1 cellular context compared by ENCODE assay signal in the genomic region with DNA sequence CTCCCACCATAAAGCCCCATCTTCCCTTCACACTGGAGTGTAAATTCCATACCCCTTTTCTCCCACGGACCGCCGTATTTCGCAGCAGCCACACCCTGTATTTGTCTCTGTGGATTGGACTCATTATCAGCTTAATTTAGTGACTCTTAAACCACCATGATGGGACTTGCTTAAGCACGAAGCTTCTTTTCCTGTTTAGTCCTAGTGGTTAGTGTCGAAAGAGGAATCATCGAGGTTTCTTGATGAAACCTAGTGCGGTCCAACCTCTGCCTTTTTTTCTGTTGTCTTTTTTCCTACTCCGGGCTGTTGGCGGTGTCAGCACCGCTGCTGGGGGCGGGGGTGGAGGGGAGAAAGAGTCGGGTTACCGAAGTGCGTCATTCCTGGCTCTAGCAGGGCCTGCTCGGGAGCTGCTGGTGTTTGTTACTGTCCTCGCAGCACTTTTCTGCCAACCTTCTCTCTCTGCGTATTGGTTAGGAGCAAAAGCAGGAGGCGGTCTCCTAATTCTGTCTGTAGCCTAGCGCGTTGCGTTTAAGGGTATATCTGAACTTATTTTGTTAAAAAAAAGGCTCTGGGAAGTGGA.
TF ChIP-seq lines count a peak whose summit lies in the region.

No MANE protein-coding gene starts in this region.

TF ChIP-seq in GM12878, 131 proteins besides CTCF, POLR2A, EP300 and RAD21 (continued from another document and continues in another):
- TF ChIP-seq ETV6 (conservative IDR thresholded peaks at IDR 0.05 in 1 of 2, IDR thresholded peaks at IDR 0.05 in 1 of 2; ENCODE audit: borderline replicate concordance in 1 of 2, low read depth in 1 of 2) (peak in 1 of 2 experiments; percentile 30; a peak in 1 of 4 replicates), BCL11A (IDR thresholded peaks at IDR 0.05; ENCODE audit: low read depth, low read length) (0 out of 2 replicates have a peak, but pooled peaks have one; percentile 33), YBX1 (IDR thresholded peaks at IDR 0.05) (no peak), NFYA (IDR thresholded peaks at IDR 0.05; ENCODE audit: borderline replicate concordance, low read depth, low read length) (no peak), YY1 (IDR thresholded peaks at IDR 0.05; ENCODE audit: low read depth, low read length) (no peak; the same call in 1 of the 2 replicates), CHD1 (IDR thresholded peaks at IDR 0.05; ENCODE audit: low read depth, low read length) (no peak), MEF2B (IDR thresholded peaks at IDR 0.05; ENCODE audit: partially characterized antibody, poor library complexity, severe bottlenecking) (no peak), MEF2A (IDR thresholded peaks at IDR 0.05; ENCODE audit: insufficient read depth, low read depth, low read length) (0 out of 2 replicates have a peak, but pooled peaks have one; percentile 51), PAX5 (IDR thresholded peaks at IDR 0.05; ENCODE audit: borderline replicate concordance, low read depth, low read length) (peak; percentile 28; the same call in 1 of the 2 replicates), FOXM1 (IDR thresholded peaks at IDR 0.05; ENCODE audit: low read depth, low read length) (no peak), CHD4 (IDR thresholded peaks at IDR 0.05) (no peak), ESRRA (IDR thresholded peaks at IDR 0.05; ENCODE audit: low read length) (no peak), TAF1 (IDR thresholded peaks at IDR 0.05; ENCODE audit: borderline replicate concordance, low read depth, low read length) (peak; percentile 81), EZH2 (IDR thresholded peaks at IDR 0.05; ENCODE audit: borderline replicate concordance, control insufficient read depth, low read depth, low read length) (no peak), HCFC1 (IDR thresholded peaks at IDR 0.05; ENCODE audit: low read length) (no peak), PML (IDR thresholded peaks at IDR 0.05; ENCODE audit: low read length) (no peak), POLR2AphosphoS5 (IDR thresholded peaks at IDR 0.05; ENCODE audit: low read length) (peak; percentile 77), CBFB (IDR thresholded peaks at IDR 0.05; ENCODE audit: low read depth) (peak; percentile 49; the same call in 1 of the 2 replicates), CREM (IDR thresholded peaks at IDR 0.05; ENCODE audit: low read depth) (peak; percentile 52; the same call in 1 of the 2 replicates), IRF4 (IDR thresholded peaks at IDR 0.05; ENCODE audit: low read depth, low read length) (no peak), NR2C2 (IDR thresholded peaks at IDR 0.05; ENCODE audit: borderline replicate concordance, control insufficient read depth, insufficient read length, low read depth) (no peak), RELA (IDR thresholded peaks at IDR 0.05; ENCODE audit: borderline replicate concordance, partially characterized antibody) (no peak), RFX5 (IDR thresholded peaks at IDR 0.05; ENCODE audit: low read depth, low read length) (no peak), JUNB (IDR thresholded peaks at IDR 0.05) (no peak), KLF5 (IDR thresholded peaks at IDR 0.05; ENCODE audit: partially characterized antibody) (no peak), TCF3 (IDR thresholded peaks at IDR 0.05; ENCODE audit: borderline replicate concordance, insufficient read depth, low read depth, low read length) (no peak), IKZF2 (IDR thresholded peaks at IDR 0.05) (peak; percentile 84 to 85), ZNF24 (IDR thresholded peaks at IDR 0.05) (no peak), HDAC2 (IDR thresholded peaks at IDR 0.05) (no peak), ATF7 (IDR thresholded peaks at IDR 0.05; ENCODE audit: low read depth) (peak; percentile 74), CBX5 (IDR thresholded peaks at IDR 0.05; ENCODE audit: low read depth) (0 out of 2 replicates have a peak, but pooled peaks have one; percentile 64), RB1 (IDR thresholded peaks at IDR 0.05; ENCODE audit: borderline replicate concordance) (no peak), TARDBP (IDR thresholded peaks at IDR 0.05; ENCODE audit: borderline replicate concordance) (no peak), GATAD2B (conservative IDR thresholded peaks at IDR 0.05; ENCODE audit: low read depth) (no peak), CBX3 (IDR thresholded peaks at IDR 0.05; ENCODE audit: borderline replicate concordance, low read depth) (no peak)
- TF ChIP-seq, protein P1, sequence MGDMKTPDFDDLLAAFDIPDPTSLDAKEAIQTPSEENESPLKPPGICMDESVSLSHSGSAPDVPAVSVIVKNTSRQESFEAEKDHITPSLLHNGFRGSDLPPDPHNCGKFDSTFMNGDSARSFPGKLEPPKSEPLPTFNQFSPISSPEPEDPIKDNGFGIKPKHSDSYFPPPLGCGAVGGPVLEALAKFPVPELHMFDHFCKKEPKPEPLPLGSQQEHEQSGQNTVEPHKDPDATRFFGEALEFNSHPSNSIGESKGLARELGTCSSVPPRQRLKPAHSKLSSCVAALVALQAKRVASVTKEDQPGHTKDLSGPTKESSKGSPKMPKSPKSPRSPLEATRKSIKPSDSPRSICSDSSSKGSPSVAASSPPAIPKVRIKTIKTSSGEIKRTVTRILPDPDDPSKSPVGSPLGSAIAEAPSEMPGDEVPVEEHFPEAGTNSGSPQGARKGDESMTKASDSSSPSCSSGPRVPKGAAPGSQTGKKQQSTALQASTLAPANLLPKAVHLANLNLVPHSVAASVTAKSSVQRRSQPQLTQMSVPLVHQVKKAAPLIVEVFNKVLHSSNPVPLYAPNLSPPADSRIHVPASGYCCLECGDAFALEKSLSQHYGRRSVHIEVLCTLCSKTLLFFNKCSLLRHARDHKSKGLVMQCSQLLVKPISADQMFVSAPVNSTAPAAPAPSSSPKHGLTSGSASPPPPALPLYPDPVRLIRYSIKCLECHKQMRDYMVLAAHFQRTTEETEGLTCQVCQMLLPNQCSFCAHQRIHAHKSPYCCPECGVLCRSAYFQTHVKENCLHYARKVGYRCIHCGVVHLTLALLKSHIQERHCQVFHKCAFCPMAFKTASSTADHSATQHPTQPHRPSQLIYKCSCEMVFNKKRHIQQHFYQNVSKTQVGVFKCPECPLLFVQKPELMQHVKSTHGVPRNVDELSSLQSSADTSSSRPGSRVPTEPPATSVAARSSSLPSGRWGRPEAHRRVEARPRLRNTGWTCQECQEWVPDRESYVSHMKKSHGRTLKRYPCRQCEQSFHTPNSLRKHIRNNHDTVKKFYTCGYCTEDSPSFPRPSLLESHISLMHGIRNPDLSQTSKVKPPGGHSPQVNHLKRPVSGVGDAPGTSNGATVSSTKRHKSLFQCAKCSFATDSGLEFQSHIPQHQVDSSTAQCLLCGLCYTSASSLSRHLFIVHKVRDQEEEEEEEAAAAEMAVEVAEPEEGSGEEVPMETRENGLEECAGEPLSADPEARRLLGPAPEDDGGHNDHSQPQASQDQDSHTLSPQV (IDR thresholded peaks at IDR 0.05) = no peak
- TF ChIP-seq, protein P2, sequence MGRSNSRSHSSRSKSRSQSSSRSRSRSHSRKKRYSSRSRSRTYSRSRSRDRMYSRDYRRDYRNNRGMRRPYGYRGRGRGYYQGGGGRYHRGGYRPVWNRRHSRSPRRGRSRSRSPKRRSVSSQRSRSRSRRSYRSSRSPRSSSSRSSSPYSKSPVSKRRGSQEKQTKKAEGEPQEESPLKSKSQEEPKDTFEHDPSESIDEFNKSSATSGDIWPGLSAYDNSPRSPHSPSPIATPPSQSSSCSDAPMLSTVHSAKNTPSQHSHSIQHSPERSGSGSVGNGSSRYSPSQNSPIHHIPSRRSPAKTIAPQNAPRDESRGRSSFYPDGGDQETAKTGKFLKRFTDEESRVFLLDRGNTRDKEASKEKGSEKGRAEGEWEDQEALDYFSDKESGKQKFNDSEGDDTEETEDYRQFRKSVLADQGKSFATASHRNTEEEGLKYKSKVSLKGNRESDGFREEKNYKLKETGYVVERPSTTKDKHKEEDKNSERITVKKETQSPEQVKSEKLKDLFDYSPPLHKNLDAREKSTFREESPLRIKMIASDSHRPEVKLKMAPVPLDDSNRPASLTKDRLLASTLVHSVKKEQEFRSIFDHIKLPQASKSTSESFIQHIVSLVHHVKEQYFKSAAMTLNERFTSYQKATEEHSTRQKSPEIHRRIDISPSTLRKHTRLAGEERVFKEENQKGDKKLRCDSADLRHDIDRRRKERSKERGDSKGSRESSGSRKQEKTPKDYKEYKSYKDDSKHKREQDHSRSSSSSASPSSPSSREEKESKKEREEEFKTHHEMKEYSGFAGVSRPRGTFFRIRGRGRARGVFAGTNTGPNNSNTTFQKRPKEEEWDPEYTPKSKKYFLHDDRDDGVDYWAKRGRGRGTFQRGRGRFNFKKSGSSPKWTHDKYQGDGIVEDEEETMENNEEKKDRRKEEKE (IDR thresholded peaks at IDR 0.05) = no peak
- TF ChIP-seq, protein P3, sequence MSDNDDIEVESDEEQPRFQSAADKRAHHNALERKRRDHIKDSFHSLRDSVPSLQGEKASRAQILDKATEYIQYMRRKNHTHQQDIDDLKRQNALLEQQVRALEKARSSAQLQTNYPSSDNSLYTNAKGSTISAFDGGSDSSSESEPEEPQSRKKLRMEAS (IDR thresholded peaks at IDR 0.05; ENCODE audit: low read depth, low read length) = no peak
- TF ChIP-seq, protein P4, sequence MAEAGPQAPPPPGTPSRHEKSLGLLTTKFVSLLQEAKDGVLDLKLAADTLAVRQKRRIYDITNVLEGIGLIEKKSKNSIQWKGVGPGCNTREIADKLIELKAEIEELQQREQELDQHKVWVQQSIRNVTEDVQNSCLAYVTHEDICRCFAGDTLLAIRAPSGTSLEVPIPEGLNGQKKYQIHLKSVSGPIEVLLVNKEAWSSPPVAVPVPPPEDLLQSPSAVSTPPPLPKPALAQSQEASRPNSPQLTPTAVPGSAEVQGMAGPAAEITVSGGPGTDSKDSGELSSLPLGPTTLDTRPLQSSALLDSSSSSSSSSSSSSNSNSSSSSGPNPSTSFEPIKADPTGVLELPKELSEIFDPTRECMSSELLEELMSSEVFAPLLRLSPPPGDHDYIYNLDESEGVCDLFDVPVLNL (IDR thresholded peaks at IDR 0.05; ENCODE audit: low read depth, low read length) = no peak
- TF ChIP-seq, protein P5, sequence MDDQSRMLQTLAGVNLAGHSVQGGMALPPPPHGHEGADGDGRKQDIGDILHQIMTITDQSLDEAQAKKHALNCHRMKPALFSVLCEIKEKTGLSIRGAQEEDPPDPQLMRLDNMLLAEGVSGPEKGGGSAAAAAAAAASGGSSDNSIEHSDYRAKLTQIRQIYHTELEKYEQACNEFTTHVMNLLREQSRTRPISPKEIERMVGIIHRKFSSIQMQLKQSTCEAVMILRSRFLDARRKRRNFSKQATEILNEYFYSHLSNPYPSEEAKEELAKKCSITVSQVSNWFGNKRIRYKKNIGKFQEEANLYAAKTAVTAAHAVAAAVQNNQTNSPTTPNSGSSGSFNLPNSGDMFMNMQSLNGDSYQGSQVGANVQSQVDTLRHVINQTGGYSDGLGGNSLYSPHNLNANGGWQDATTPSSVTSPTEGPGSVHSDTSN (IDR thresholded peaks at IDR 0.05; ENCODE audit: insufficient replicate concordance, low read depth, low read length) = no peak
- TF ChIP-seq, protein P6, sequence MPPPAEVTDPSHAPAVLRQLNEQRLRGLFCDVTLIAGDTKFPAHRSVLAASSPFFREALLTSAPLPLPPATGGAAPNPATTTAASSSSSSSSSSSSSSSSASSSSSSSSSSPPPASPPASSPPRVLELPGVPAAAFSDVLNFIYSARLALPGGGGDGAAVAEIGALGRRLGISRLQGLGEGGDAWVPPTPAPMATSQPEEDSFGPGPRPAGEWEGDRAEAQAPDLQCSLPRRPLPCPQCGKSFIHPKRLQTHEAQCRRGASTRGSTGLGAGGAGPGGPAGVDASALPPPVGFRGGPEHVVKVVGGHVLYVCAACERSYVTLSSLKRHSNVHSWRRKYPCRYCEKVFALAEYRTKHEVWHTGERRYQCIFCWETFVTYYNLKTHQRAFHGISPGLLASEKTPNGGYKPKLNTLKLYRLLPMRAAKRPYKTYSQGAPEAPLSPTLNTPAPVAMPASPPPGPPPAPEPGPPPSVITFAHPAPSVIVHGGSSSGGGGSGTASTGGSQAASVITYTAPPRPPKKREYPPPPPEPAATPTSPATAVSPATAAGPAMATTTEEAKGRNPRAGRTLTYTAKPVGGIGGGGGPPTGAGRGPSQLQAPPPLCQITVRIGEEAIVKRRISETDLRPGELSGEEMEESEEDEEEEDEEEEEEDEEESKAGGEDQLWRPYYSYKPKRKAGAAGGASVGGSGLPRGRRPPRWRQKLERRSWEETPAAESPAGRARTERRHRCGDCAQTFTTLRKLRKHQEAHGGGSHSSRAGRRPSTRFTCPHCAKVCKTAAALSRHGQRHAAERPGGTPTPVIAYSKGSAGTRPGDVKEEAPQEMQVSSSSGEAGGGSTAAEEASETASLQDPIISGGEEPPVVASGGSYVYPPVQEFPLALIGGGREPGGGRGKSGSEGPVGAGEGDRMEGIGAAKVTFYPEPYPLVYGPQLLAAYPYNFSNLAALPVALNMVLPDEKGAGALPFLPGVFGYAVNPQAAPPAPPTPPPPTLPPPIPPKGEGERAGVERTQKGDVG (CRISPR knock-in tag; IDR thresholded peaks at IDR 0.05) = no peak
- TF ChIP-seq, protein P7, sequence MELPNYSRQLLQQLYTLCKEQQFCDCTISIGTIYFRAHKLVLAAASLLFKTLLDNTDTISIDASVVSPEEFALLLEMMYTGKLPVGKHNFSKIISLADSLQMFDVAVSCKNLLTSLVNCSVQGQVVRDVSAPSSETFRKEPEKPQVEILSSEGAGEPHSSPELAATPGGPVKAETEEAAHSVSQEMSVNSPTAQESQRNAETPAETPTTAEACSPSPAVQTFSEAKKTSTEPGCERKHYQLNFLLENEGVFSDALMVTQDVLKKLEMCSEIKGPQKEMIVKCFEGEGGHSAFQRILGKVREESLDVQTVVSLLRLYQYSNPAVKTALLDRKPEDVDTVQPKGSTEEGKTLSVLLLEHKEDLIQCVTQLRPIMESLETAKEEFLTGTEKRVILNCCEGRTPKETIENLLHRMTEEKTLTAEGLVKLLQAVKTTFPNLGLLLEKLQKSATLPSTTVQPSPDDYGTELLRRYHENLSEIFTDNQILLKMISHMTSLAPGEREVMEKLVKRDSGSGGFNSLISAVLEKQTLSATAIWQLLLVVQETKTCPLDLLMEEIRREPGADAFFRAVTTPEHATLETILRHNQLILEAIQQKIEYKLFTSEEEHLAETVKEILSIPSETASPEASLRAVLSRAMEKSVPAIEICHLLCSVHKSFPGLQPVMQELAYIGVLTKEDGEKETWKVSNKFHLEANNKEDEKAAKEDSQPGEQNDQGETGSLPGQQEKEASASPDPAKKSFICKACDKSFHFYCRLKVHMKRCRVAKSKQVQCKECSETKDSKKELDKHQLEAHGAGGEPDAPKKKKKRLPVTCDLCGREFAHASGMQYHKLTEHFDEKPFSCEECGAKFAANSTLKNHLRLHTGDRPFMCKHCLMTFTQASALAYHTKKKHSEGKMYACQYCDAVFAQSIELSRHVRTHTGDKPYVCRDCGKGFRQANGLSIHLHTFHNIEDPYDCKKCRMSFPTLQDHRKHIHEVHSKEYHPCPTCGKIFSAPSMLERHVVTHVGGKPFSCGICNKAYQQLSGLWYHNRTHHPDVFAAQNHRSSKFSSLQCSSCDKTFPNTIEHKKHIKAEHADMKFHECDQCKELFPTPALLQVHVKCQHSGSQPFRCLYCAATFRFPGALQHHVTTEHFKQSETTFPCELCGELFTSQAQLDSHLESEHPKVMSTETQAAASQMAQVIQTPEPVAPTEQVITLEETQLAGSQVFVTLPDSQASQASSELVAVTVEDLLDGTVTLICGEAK (IDR thresholded peaks at IDR 0.05; ENCODE audit: borderline replicate concordance) = no peak
- TF ChIP-seq, protein P8, sequence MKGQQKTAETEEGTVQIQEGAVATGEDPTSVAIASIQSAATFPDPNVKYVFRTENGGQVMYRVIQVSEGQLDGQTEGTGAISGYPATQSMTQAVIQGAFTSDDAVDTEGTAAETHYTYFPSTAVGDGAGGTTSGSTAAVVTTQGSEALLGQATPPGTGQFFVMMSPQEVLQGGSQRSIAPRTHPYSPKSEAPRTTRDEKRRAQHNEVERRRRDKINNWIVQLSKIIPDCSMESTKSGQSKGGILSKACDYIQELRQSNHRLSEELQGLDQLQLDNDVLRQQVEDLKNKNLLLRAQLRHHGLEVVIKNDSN (IDR thresholded peaks at IDR 0.05; ENCODE audit: borderline replicate concordance, extremely low read length, insufficient read depth, low read depth, low read length) = no peak
